In genomic region chr3:128084675-128085021, GRCh38 we compare ENCODE assay signal across 21 cellular contexts. TPM values are rescaled to one million over a fixed set of nuclear protein-coding genes. Genes with fewer than 3 reads are reported as not detected.
DNase-seq lines count a peak whose midpoint lies in the region; ATAC-seq and TF ChIP-seq lines count a peak whose summit lies in the region.
"Had no signal": no experiment of that assay in that cellular context is flagged by ENCODE, and none has a peak within 500 bp of the region (broad histone marks: within the 10 kb centered on the region; RNA-seq: fewer than 3 reads in every experiment).

No MANE protein-coding gene starts in this region.

- H3K36me3 ChIP-seq in adrenal gland (replicated peaks in 1 of 2) (peaks cover 0 to 4% of the 10 kb centered on the region in 2 donors), left ventricle myocardium inferior (peaks cover 20% of the 10 kb centered on the region)

- peak overlapping the region; percentile 27 to 72 (median 55) for H3K27ac ChIP-seq in adrenal gland
- H3K27ac ChIP-seq in left ventricle myocardium inferior (replicated peaks): peak overlapping the region; percentile 88
- H3K27ac ChIP-seq: dorsolateral prefrontal cortex, hepatocyte had no signal

- H3K9me3 ChIP-seq in adrenal gland (replicated peaks in 1 of 3) (no peaks in the 10 kb centered on the region), left ventricle myocardium inferior (replicated peaks) (no peaks in the 10 kb centered on the region)
- H3K9me3 ChIP-seq: BE2C had no signal

- peak; percentile 25 for DNase-seq in COLO829 (ENCODE audit: low spot score)
- DNase-seq in adrenal gland: peak in 4 of 7 donors; percentile 30 to 66 (median 52)
- DNase-seq in left ventricle myocardium inferior: no peak
- peak; percentile 23 for DNase-seq in sciatic nerve (ENCODE audit: low spot score)
- DNase-seq in NCI-H1694 treated with DMSO at 0.1 percent for 48 hours (lab: John Stamatoyannopoulos, UW): no peak
- DNase-seq in DMS53 (lab: John Stamatoyannopoulos, UW): no peak
- DNase-seq in NCI-H2107 treated with DMSO at 0.1 percent for 48 hours (lab: John Stamatoyannopoulos, UW; ENCODE audit: unreplicated experiment): no peak
- DNase-seq in NCI-H1436 treated with DMSO at 0.1 percent for 48 hours (lab: John Stamatoyannopoulos, UW): no peak
- DNase-seq: activated T-cell treated with anti-CD3 and anti-CD28 coated beads, Interleukin-2, amount 50 U/mL, for 48 hours; BE2C; dorsolateral prefrontal cortex; islet precursor cell; mesendoderm; NCI-H2081; NCI-H510A treated with DMSO at 0.1 percent for 48 hours; retina; SIG-M5; stimulated activated naive CD4-positive, alpha-beta T cell had no signal

- ATAC-seq in sciatic nerve: no peak
- ATAC-seq: K562, WTC11 had no signal

- H3K27me3 ChIP-seq in adrenal gland (no peaks in the 10 kb centered on the region), left ventricle myocardium inferior (ENCODE audit: low read depth) (no peaks in the 10 kb centered on the region)
- H3K27me3 ChIP-seq: BE2C, dorsolateral prefrontal cortex, hepatocyte had no signal

- 42 to 50% (median 44%) methylated on average over 4 to 6 of the region's 6 CpGs for WGBS in adrenal gland, 4 donors

- intact Hi-C loops in adrenal gland (cut with DNase I): no loop called here
- intact Hi-C loops in left ventricle myocardium inferior (cut with micrococcal nuclease): no loop called here
- intact Hi-C loops in sciatic nerve (cut with DNase I): no loop called here

- no peak for TF ChIP-seq POLR2A in adrenal gland (IDR thresholded peaks at IDR 0.05)

- H3K4me3 ChIP-seq in adrenal gland (no peak overlapping the region), left ventricle myocardium inferior (no peak overlapping the region)
- H3K4me3 ChIP-seq: dorsolateral prefrontal cortex, hepatocyte, K562 had no signal

- peaks cover 13 to 19% of the 10 kb centered on the region in 2 donors for H3K4me1 ChIP-seq in adrenal gland (replicated peaks in 1 of 2)
- H3K4me1 ChIP-seq in left ventricle myocardium inferior: peaks cover 65% of the 10 kb centered on the region

- TF ChIP-seq CTCF in adrenal gland (IDR thresholded peaks at IDR 0.05) (no peak), left ventricle myocardium inferior (IDR thresholded peaks at IDR 0.05; ENCODE audit: borderline replicate concordance) (no peak)

RNA-seq across cellular contexts. Expression of gene SEC61A1, which starts 32.4 kb away (rescaled TPM):
- total RNA-seq in adrenal gland (100 to 1,000 TPM; 136 to 443 (median 192) TPM), left ventricle myocardium inferior (65.8 TPM), sciatic nerve (124 TPM)
- polyA plus RNA-seq in adrenal gland: 100 to 1,000 TPM; 131 to 358 (median 139) TPM

RNA-seq across cellular contexts. Expression of gene RUVBL1, which starts 39.0 kb away (rescaled TPM):
- total RNA-seq in adrenal gland (10 to 100 TPM in 7 of 8 donors, 1 to 10 TPM in 1; 7.9 to 32.0 (median 25.4) TPM), left ventricle myocardium inferior (25.3 TPM), sciatic nerve (26.7 TPM)
- 10 to 100 TPM; 11.7 to 37.5 (median 20.2) TPM for polyA plus RNA-seq in adrenal gland

Comparison
In these comparisons a context has a peak if more than half of its experiments do, and no peak if none do; other contexts are left out.
1. DNase-seq: peak in COLO829 (single experiment), adrenal gland (4 of 7) and sciatic nerve (single experiment); none in left ventricle myocardium inferior (single experiment), NCI-H1694 treated with DMSO at 0.1 percent for 48 hours (single experiment), DMS53 (single experiment), NCI-H2107 treated with DMSO at 0.1 percent for 48 hours (single experiment) and NCI-H1436 treated with DMSO at 0.1 percent for 48 hours (single experiment).